ENCODE assay signal across 8 cellular contexts in genomic region chr1:110746644-110747259, GRCh38.
DNase-seq lines count a peak whose midpoint lies in the region; ATAC-seq, FAIRE-seq and TF ChIP-seq lines count a peak whose summit lies in the region.

No MANE protein-coding gene starts in this region.

- H3K18ac ChIP-seq in IMR-90 (ENCODE audit: low read depth, low read length), result no peak overlapping the region

- dilution Hi-C loops in IMR-90 (cut with HindIII; ENCODE audit: low sequenced_read_pairs, unreplicated experiment) (no loop called here), endothelial cell of umbilical vein (cut with MboI; ENCODE audit: extremely low pct_ligation_motif_present, low sequenced_read_pairs) (no loop called here)

- no peaks in the 10 kb centered on the region; the same call in 1 of the 2 replicates for H3K27me3 ChIP-seq in IMR-90 (ENCODE audit: control insufficient read depth, insufficient read depth, low read length)
- H3K27me3 ChIP-seq in endothelial cell of umbilical vein (ENCODE audit: control insufficient read depth in 2 of 2, insufficient read depth in 2 of 2, low read length in 2 of 2), result no peaks in the 10 kb centered on the region
- H3K27me3 ChIP-seq in pancreas, result no peaks in the 10 kb centered on the region
- H3K27me3 ChIP-seq in stomach, result peaks cover 0 to 46% (median 0%) of the 10 kb centered on the region in 3 donors
- H3K27me3 ChIP-seq in dorsolateral prefrontal cortex, result peaks cover 0 to 11% (median 0%) of the 10 kb centered on the region in 45 donors

- H4K5ac ChIP-seq in IMR-90 (ENCODE audit: low read depth, low read length), result no peak overlapping the region

- DNase-seq in AG08396 (ENCODE audit: low spot score) (peak; percentile 49), IMR-90 (peak; percentile 53), endothelial cell of umbilical vein (ENCODE audit: low read depth, low spot score) (peak; percentile 51), pancreas (peak in 5 of 6 donors; percentile 19 to 69 (median 41)), stomach (no peak), dorsolateral prefrontal cortex (no peak), DMS79 (lab: John Stamatoyannopoulos, UW) (no peak)
- DNase-seq in activated CD4-positive, alpha-beta T cell treated with anti-CD3 and anti-CD28 coated beads, Interleukin-2, amount 50 U/mL, for 1 hour, result peak; percentile 56

- H2AFZ ChIP-seq in IMR-90 (replicated peaks; ENCODE audit: low read length, poor library complexity) (no peak overlapping the region), endothelial cell of umbilical vein (ENCODE audit: low read depth, low read length) (no peak overlapping the region)

- H3K4me1 ChIP-seq in IMR-90 (ENCODE audit: control insufficient read depth, insufficient read depth, low read length), result no peaks in the 10 kb centered on the region
- no peaks in the 10 kb centered on the region for H3K4me1 ChIP-seq in endothelial cell of umbilical vein (ENCODE audit: control insufficient read depth, extremely low read depth, insufficient read depth, low read length)
- no peaks in the 10 kb centered on the region for H3K4me1 ChIP-seq in pancreas
- no peaks in the 10 kb centered on the region for H3K4me1 ChIP-seq in stomach

- no peak overlapping the region for H2BK20ac ChIP-seq in IMR-90 (ENCODE audit: low read depth, low read length)

- no peak overlapping the region for H2BK15ac ChIP-seq in IMR-90 (ENCODE audit: low read depth, low read length)

- no peak for TF ChIP-seq EP300 in stomach (IDR thresholded peaks at IDR 0.05)

- no peaks in the 10 kb centered on the region for H3K9me1 ChIP-seq in IMR-90 (ENCODE audit: insufficient read depth, low read length)
- H3K9me1 ChIP-seq in endothelial cell of umbilical vein (replicated peaks; ENCODE audit: control insufficient read depth, extremely low read depth, insufficient read depth, low read length), result no peaks in the 10 kb centered on the region

- POLR2A ChIA-PET in IMR-90 (lab: Charles Lee; ENCODE audit: unreplicated experiment) (no interaction called here), endothelial cell of umbilical vein (lab: Charles Lee) (no interaction called here)

- H3K9ac ChIP-seq in IMR-90 (ENCODE audit: low read depth, low read length) (no peak overlapping the region), endothelial cell of umbilical vein (replicated peaks; ENCODE audit: extremely low read depth, insufficient read depth, low read length) (no peak overlapping the region)

- no peak overlapping the region for H3K4ac ChIP-seq in IMR-90 (ENCODE audit: low read depth, low read length)

- H4K20me1 ChIP-seq in IMR-90 (ENCODE audit: insufficient read depth, low read length) (no peaks in the 10 kb centered on the region), endothelial cell of umbilical vein (replicated peaks; ENCODE audit: control insufficient read depth, extremely low read depth, insufficient read depth, low read length) (no peaks in the 10 kb centered on the region)

- in situ Hi-C loops in IMR-90 (cut with MboI; ENCODE audit: low sequenced_read_pairs), result no loop called here

- no peak overlapping the region for H3K56ac ChIP-seq in IMR-90 (ENCODE audit: extremely low read depth, insufficient read depth, low read length)

- H2AK9ac ChIP-seq in IMR-90 (replicated peaks; ENCODE audit: low read depth, low read length, poor library complexity), result no peak overlapping the region

- intact Hi-C loops in IMR-90 (cut with micrococcal nuclease), result no loop called here
- intact Hi-C loops in endothelial cell of umbilical vein (cut with micrococcal nuclease), result no loop called here
- intact Hi-C loops in pancreas (cut with DNase I), result no loop called here
- intact Hi-C loops in stomach (cut with DNase I; ENCODE audit: low total_unique reads), result no loop called here
- intact Hi-C loops in dorsolateral prefrontal cortex (cut with DNase I), result no loop called here

- H3K23ac ChIP-seq in IMR-90 (ENCODE audit: low read depth, low read length), result no peak overlapping the region

- H3K9me3 ChIP-seq in IMR-90 (ENCODE audit: control insufficient read depth, insufficient read depth, low read length), result no peaks in the 10 kb centered on the region
- H3K9me3 ChIP-seq in endothelial cell of umbilical vein (replicated peaks; ENCODE audit: control insufficient read depth, insufficient read depth, low read length), result no peaks in the 10 kb centered on the region
- H3K9me3 ChIP-seq in pancreas, result no peaks in the 10 kb centered on the region
- H3K9me3 ChIP-seq in stomach, result no peaks in the 10 kb centered on the region

- no CpG with 5 or more reads among the region's 10 CpGs for WGBS in IMR-90 (ENCODE audit: extremely low coverage in 2 of 2, insufficient read length in 1 of 2), 2 experiments
- 21 to 24% methylated on average over 10 of the region's 10 CpGs for WGBS in pancreas, 2 donors
- WGBS in stomach, 5 donors, result 18 to 25% (median 21%) methylated on average over 10 of the region's 10 CpGs

- H3K36me3 ChIP-seq in IMR-90 (ENCODE audit: control insufficient read depth, insufficient read depth, low read length), result no peaks in the 10 kb centered on the region
- no peaks in the 10 kb centered on the region for H3K36me3 ChIP-seq in endothelial cell of umbilical vein (ENCODE audit: control insufficient read depth in 2 of 2, extremely low read depth in 1 of 2, insufficient read depth in 2 of 2, low read length in 2 of 2)
- no peaks in the 10 kb centered on the region for H3K36me3 ChIP-seq in pancreas
- H3K36me3 ChIP-seq in stomach, result no peaks in the 10 kb centered on the region

- no peak overlapping the region for H2BK5ac ChIP-seq in IMR-90 (ENCODE audit: low read depth, low read length, poor library complexity, severe bottlenecking)

- H3K4me3 ChIP-seq in IMR-90 (ENCODE audit: insufficient read depth, low read depth, low read length) (no peak overlapping the region), endothelial cell of umbilical vein (replicated peaks in 1 of 3; ENCODE audit: insufficient read depth in 1 of 3, low read depth in 1 of 3, low read length in 3 of 3) (no peak overlapping the region), pancreas (no peak overlapping the region), stomach (no peak overlapping the region), dorsolateral prefrontal cortex (no peak overlapping the region)

- BruUV-seq in IMR-90 (replicated peaks; lab: Mats Ljungman, UMichigan), result no TSS peak
- BruUV-seq in endothelial cell of umbilical vein (replicated peaks; lab: Mats Ljungman, UMichigan), result no TSS peak

- no peak overlapping the region for H3K14ac ChIP-seq in IMR-90 (replicated peaks; ENCODE audit: low read depth, low read length)

- ATAC-seq in IMR-90 (ENCODE audit: low read depth) (peak; percentile 74), pancreas (peak in 3 of 4 donors; percentile 51 to 77 (median 63))

- H3K27ac ChIP-seq in IMR-90 (ENCODE audit: insufficient read depth, low read length) (no peak overlapping the region), endothelial cell of umbilical vein (ENCODE audit: insufficient read depth, low read depth, low read length) (no peak overlapping the region), pancreas (no peak overlapping the region), stomach (no peak overlapping the region), dorsolateral prefrontal cortex (no peak overlapping the region)

- no peak for TF ChIP-seq POLR2A in IMR-90 (IDR thresholded peaks at IDR 0.05; ENCODE audit: low read depth, low read length)
- no peak for TF ChIP-seq POLR2A in endothelial cell of umbilical vein (IDR thresholded peaks at IDR 0.05; ENCODE audit: low read depth, low read length)
- no peak for TF ChIP-seq POLR2A in stomach (IDR thresholded peaks at IDR 0.05)

- TF ChIP-seq CTCF in IMR-90 (conservative IDR thresholded peaks at IDR 0.05; ENCODE audit: low read depth, low read length) (no peak), endothelial cell of umbilical vein (IDR thresholded peaks at IDR 0.05; ENCODE audit: extremely low read depth in 1 of 2, insufficient read depth in 1 of 2, low read depth in 1 of 2, low read length in 2 of 2) (no peak), pancreas (IDR thresholded peaks at IDR 0.05) (no peak), stomach (IDR thresholded peaks at IDR 0.05) (no peak), dorsolateral prefrontal cortex (IDR thresholded peaks at IDR 0.05 in 54 of 56, conservative IDR thresholded peaks at IDR 0.05 in 2 of 56; ENCODE audit: low read depth in 1 of 56, partially characterized antibody in 56 of 56) (no peak)

- FAIRE-seq in endothelial cell of umbilical vein (lab: Jason Lieb, UNC), result peak; percentile 46
- no peak for FAIRE-seq in pancreas (lab: Jason Lieb, UNC)

- no peak for TF ChIP-seq RAD21 in IMR-90 (IDR thresholded peaks at IDR 0.05; ENCODE audit: low read length)

- H3K79me1 ChIP-seq in IMR-90 (ENCODE audit: low read depth in 1 of 2, low read length in 2 of 2), result no peaks in the 10 kb centered on the region

- no peak overlapping the region for H3K4me2 ChIP-seq in IMR-90 (ENCODE audit: low read depth, low read length)
- H3K4me2 ChIP-seq in endothelial cell of umbilical vein (ENCODE audit: insufficient read depth, low read length), result no peak overlapping the region

- H2AK5ac ChIP-seq in IMR-90 (ENCODE audit: low read depth, low read length), result no peak overlapping the region

- H4K8ac ChIP-seq in IMR-90 (ENCODE audit: low read depth in 2 of 2, low read length in 2 of 2), result no peak overlapping the region

- CTCF ChIA-PET in IMR-90 (lab: Yijun Ruan, JAX) (no interaction called here), endothelial cell of umbilical vein (lab: Charles Lee) (interaction anchor here (1.0 to 2.0 kb wide), 4 partner anchors 19 to 284 kb away, joined by 3 to 11 read pairs (median 4); no protein-coding TSS in a partner anchor)

- no peak overlapping the region for H4K91ac ChIP-seq in IMR-90 (ENCODE audit: insufficient read depth, low read depth, low read length)

- no peak overlapping the region for H2BK120ac ChIP-seq in IMR-90 (ENCODE audit: low read depth, low read length)

- no peaks in the 10 kb centered on the region for H3K79me2 ChIP-seq in endothelial cell of umbilical vein (ENCODE audit: control insufficient read depth, insufficient read depth, low read length)

TF ChIP-seq in IMR-90, 13 proteins besides CTCF, POLR2A, EP300 and RAD21:
- TF ChIP-seq CEBPB (IDR thresholded peaks at IDR 0.05; ENCODE audit: low read depth, low read length) (peak; percentile 30; the same call in 1 of the 2 replicates), MAFK (IDR thresholded peaks at IDR 0.05; ENCODE audit: low read depth, low read length) (no peak)

TF ChIP-seq in endothelial cell of umbilical vein, 7 proteins besides CTCF, POLR2A, EP300 and RAD21 (continues in another document):
- no peak for TF ChIP-seq FOS (IDR thresholded peaks at IDR 0.05; ENCODE audit: borderline replicate concordance, insufficient read depth, low read length)
- TF ChIP-seq MYC (IDR thresholded peaks at IDR 0.05; ENCODE audit: low read depth, low read length), result no peak
- no peak for TF ChIP-seq POLR2AphosphoS5 (IDR thresholded peaks at IDR 0.05; ENCODE audit: insufficient read depth, low read depth, low read length)
- no peak for TF ChIP-seq EZH2 (IDR thresholded peaks at IDR 0.05; ENCODE audit: borderline replicate concordance, low read depth, low read length, severe bottlenecking)
- TF ChIP-seq, protein P1, sequence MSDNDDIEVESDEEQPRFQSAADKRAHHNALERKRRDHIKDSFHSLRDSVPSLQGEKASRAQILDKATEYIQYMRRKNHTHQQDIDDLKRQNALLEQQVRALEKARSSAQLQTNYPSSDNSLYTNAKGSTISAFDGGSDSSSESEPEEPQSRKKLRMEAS (IDR thresholded peaks at IDR 0.05; ENCODE audit: insufficient read depth, insufficient read length), result no peak
- no peak for TF ChIP-seq JUN (IDR thresholded peaks at IDR 0.05; ENCODE audit: borderline replicate concordance, insufficient read depth, insufficient read length, low read depth)

Comparison
In these comparisons a context has a peak if more than half of its experiments do, and no peak if none do; other contexts are left out.
1. DNase-seq: peak in AG08396 (single experiment), IMR-90 (single experiment), activated CD4-positive, alpha-beta T cell treated with anti-CD3 and anti-CD28 coated beads, Interleukin-2, amount 50 U/mL, for 1 hour (single experiment), endothelial cell of umbilical vein (single experiment) and pancreas (5 of 6); none in stomach (single experiment), dorsolateral prefrontal cortex (0 of 10) and DMS79 (single experiment).